10 cellular contexts compared by ENCODE assay signal in the genomic region with DNA sequence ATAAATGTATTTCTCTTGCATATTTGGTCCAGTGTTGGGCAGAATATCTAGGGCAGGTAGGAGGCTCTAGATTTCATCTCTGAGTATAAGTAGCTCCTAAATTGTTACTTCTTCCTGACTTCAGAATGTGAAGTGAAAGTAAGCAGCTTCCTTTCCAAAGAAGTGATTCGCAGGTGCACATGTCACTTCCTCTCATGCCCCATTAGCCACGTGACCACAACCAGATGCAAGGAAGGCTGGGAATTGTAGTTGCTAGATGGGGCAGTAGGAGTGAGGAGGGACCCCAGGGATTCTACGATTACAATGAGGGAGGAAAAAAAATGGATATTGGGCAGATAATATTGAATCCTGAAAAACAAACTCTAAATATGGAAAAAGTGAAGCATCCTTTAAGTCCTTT.
A peak's percentile ranks its signal among the peaks of the same experiment; 100 is the strongest.
DNase-seq lines count a peak whose midpoint lies in the region; ATAC-seq, FAIRE-seq and TF ChIP-seq lines count a peak whose summit lies in the region.
"Had no signal": no experiment of that assay in that cellular context is flagged by ENCODE, and none has a peak within 500 bp of the region (broad histone marks: within the 10 kb centered on the region; RNA-seq: fewer than 3 reads in every experiment).

No MANE protein-coding gene starts in this region.

- no peak overlapping the region for H2AFZ ChIP-seq in Karpas-422 (ENCODE audit: low read length)

- H3K36me3 Mint-ChIP-seq in activated naive CD8-positive, alpha-beta T cell treated with anti-CD3 and anti-CD28 coated beads, Interleukin-2, amount 10 ng/mL, durations not matched to agents 7 days and 5 days: no peaks in the 10 kb centered on the region
- no peaks in the 10 kb centered on the region for H3K36me3 Mint-ChIP-seq in activated T-helper 2 cell treated with anti-CD3 and anti-CD28 coated beads, Interferon-gamma antibody, Interleukin-2, Interleukin-4, amounts not matched to agents 10 μg/mL and 5 μg/mL and 100 μg/mL, durations not matched to agents 14 hours and 24 hours and 36 hours (ENCODE audit: low read depth)

- WGBS in spleen, 5 donors: 9 to 41% (median 14%) methylated on average over 3 of the region's 3 CpGs

- H3K9ac ChIP-seq in BLaER1 (no peak overlapping the region), Karpas-422 (ENCODE audit: low read length) (no peak overlapping the region)

- H3K9me3 ChIP-seq in BLaER1 (peaks cover 20% of the 10 kb centered on the region), Karpas-422 (ENCODE audit: low read length) (peaks cover 14% of the 10 kb centered on the region; the same call in 1 of the 2 replicates), spleen (peaks cover 0 to 22% (median 16%) of the 10 kb centered on the region in 8 donors)

- no peak for TF ChIP-seq POLR2A in spleen (IDR thresholded peaks at IDR 0.05)

- H3K4me1 ChIP-seq in BLaER1 (peaks cover 6% of the 10 kb centered on the region; the same call in 1 of the 2 replicates), Karpas-422 (ENCODE audit: low read length) (no peaks in the 10 kb centered on the region), spleen (no peaks in the 10 kb centered on the region)

- peak overlapping the region; percentile 53 for H3K4me3 Mint-ChIP-seq in activated naive CD8-positive, alpha-beta T cell treated with anti-CD3 and anti-CD28 coated beads, Interleukin-2, amount 10 ng/mL, durations not matched to agents 7 days and 5 days
- no peak overlapping the region for H3K4me3 Mint-ChIP-seq in activated T-helper 2 cell treated with anti-CD3 and anti-CD28 coated beads, Interferon-gamma antibody, Interleukin-2, Interleukin-4, amounts not matched to agents 10 μg/mL and 5 μg/mL and 100 μg/mL, durations not matched to agents 14 hours and 24 hours and 36 hours (ENCODE audit: low read depth)

- intact Hi-C loops in spleen (cut with DNase I; ENCODE audit: low total_unique reads): no loop called here
- intact Hi-C loops in activated T-helper 2 cell treated with anti-CD3 and anti-CD28 coated beads, Interferon-gamma antibody, Interleukin-2, Interleukin-4, amounts not matched to agents 10 μg/mL and 5 μg/mL and 100 μg/mL, durations not matched to agents 14 hours and 24 hours and 36 hours (cut with micrococcal nuclease): no loop called here

- H3K4me2 ChIP-seq in BLaER1: peak overlapping the region; percentile 14; the same call in 1 of the 2 replicates
- H3K4me2 ChIP-seq in Karpas-422 (ENCODE audit: low read depth, low read length, poor library complexity, severe bottlenecking): no peak overlapping the region

- no peak for FAIRE-seq in GM19239 (lab: Jason Lieb, UNC)
- FAIRE-seq: astrocyte had no signal

- H3K27me3 ChIP-seq in BLaER1: no peaks in the 10 kb centered on the region
- H3K27me3 ChIP-seq in Karpas-422 (ENCODE audit: low read length): no peaks in the 10 kb centered on the region
- H3K27me3 ChIP-seq in spleen (replicated peaks in 1 of 7): no peaks in the 10 kb centered on the region

- peaks cover 5% of the 10 kb centered on the region for H3K27me3 Mint-ChIP-seq in activated naive CD8-positive, alpha-beta T cell treated with anti-CD3 and anti-CD28 coated beads, Interleukin-2, amount 10 ng/mL, durations not matched to agents 7 days and 5 days
- no peaks in the 10 kb centered on the region for H3K27me3 Mint-ChIP-seq in activated T-helper 2 cell treated with anti-CD3 and anti-CD28 coated beads, Interferon-gamma antibody, Interleukin-2, Interleukin-4, amounts not matched to agents 10 μg/mL and 5 μg/mL and 100 μg/mL, durations not matched to agents 14 hours and 24 hours and 36 hours (ENCODE audit: low read depth)

- H3K4me3 ChIP-seq in BLaER1 (no peak overlapping the region; the same call in 1 of the 2 replicates), Karpas-422 (ENCODE audit: low read length) (no peak overlapping the region), spleen (peak overlapping the region in 1 of 8 donors; percentile 16)

- POLR2A ChIA-PET in activated naive CD8-positive, alpha-beta T cell treated with anti-CD3 and anti-CD28 coated beads, Interleukin-2, amount 10 ng/mL, durations not matched to agents 7 days and 5 days (lab: Charles Lee): no interaction called here

- H4K20me1 ChIP-seq in BLaER1: no peaks in the 10 kb centered on the region
- H4K20me1 ChIP-seq in Karpas-422 (ENCODE audit: insufficient read depth, low read depth, low read length): no peaks in the 10 kb centered on the region

- H3K27ac Mint-ChIP-seq in activated naive CD8-positive, alpha-beta T cell treated with anti-CD3 and anti-CD28 coated beads, Interleukin-2, amount 10 ng/mL, durations not matched to agents 7 days and 5 days: no peak overlapping the region
- no peak overlapping the region for H3K27ac Mint-ChIP-seq in activated T-helper 2 cell treated with anti-CD3 and anti-CD28 coated beads, Interferon-gamma antibody, Interleukin-2, Interleukin-4, amounts not matched to agents 10 μg/mL and 5 μg/mL and 100 μg/mL, durations not matched to agents 14 hours and 24 hours and 36 hours

- no peaks in the 10 kb centered on the region for H3K9me2 ChIP-seq in Karpas-422 (replicated peaks; ENCODE audit: insufficient read depth, low read length)

- ATAC-seq in activated naive CD8-positive, alpha-beta T cell treated with anti-CD3 and anti-CD28 coated beads, Interleukin-2, amount 10 ng/mL, durations not matched to agents 7 days and 5 days (ENCODE audit: low read depth): peak; percentile 88
- ATAC-seq: HCT116 had no signal

- H3K27ac ChIP-seq in BLaER1: no peak overlapping the region
- no peak overlapping the region for H3K27ac ChIP-seq in Karpas-422 (ENCODE audit: low read length)
- H3K27ac ChIP-seq in spleen: peak overlapping the region in 2 of 8 donors; percentile 8 to 48

- no peaks in the 10 kb centered on the region for H3K79me2 ChIP-seq in Karpas-422 (ENCODE audit: low read length)

- H3K36me3 ChIP-seq in BLaER1 (no peaks in the 10 kb centered on the region), Karpas-422 (ENCODE audit: insufficient read depth, low read length) (no peaks in the 10 kb centered on the region), spleen (no peaks in the 10 kb centered on the region)

- no peak for TF ChIP-seq CTCF in spleen (IDR thresholded peaks at IDR 0.05 in 8 of 11, conservative IDR thresholded peaks at IDR 0.05 in 3 of 11)

- H3K4me1 Mint-ChIP-seq in activated naive CD8-positive, alpha-beta T cell treated with anti-CD3 and anti-CD28 coated beads, Interleukin-2, amount 10 ng/mL, durations not matched to agents 7 days and 5 days: peaks cover 3% of the 10 kb centered on the region
- peaks cover 2% of the 10 kb centered on the region for H3K4me1 Mint-ChIP-seq in activated T-helper 2 cell treated with anti-CD3 and anti-CD28 coated beads, Interferon-gamma antibody, Interleukin-2, Interleukin-4, amounts not matched to agents 10 μg/mL and 5 μg/mL and 100 μg/mL, durations not matched to agents 14 hours and 24 hours and 36 hours (ENCODE audit: low read depth)

- peak; percentile 6 for DNase-seq in GM19239 (ENCODE audit: insufficient read length, low spot score)
- DNase-seq in Karpas-422: peak; percentile 58
- DNase-seq in activated naive CD8-positive, alpha-beta T cell treated with anti-CD3 and anti-CD28 coated beads, Interleukin-2, amount 10 ng/mL, durations not matched to agents 7 days and 5 days: no peak
- peak; percentile 66 for DNase-seq in spleen
- no peak for DNase-seq in T1000 (lab: John Stamatoyannopoulos, UW)
- no peak for DNase-seq in NCI-H1694 (lab: John Stamatoyannopoulos, UW)
- no peak for DNase-seq in activated T-helper 2 cell treated with anti-CD3 and anti-CD28 coated beads, Interferon-gamma antibody, Interleukin-2, Interleukin-4, amounts not matched to agents 10 μg/mL and 5 μg/mL and 100 μg/mL, durations not matched to agents 14 hours and 24 hours and 36 hours (ENCODE audit: low spot score)

- H3K9me3 Mint-ChIP-seq in activated naive CD8-positive, alpha-beta T cell treated with anti-CD3 and anti-CD28 coated beads, Interleukin-2, amount 10 ng/mL, durations not matched to agents 7 days and 5 days: peaks cover 7% of the 10 kb centered on the region
- no peaks in the 10 kb centered on the region for H3K9me3 Mint-ChIP-seq in activated T-helper 2 cell treated with anti-CD3 and anti-CD28 coated beads, Interferon-gamma antibody, Interleukin-2, Interleukin-4, amounts not matched to agents 10 μg/mL and 5 μg/mL and 100 μg/mL, durations not matched to agents 14 hours and 24 hours and 36 hours

Comparison
In these comparisons a context has a peak if more than half of its experiments do, and no peak if none do; other contexts are left out.
1. DNase-seq: peak in GM19239 (single experiment), Karpas-422 (single experiment) and spleen (single experiment); none in activated naive CD8-positive, alpha-beta T cell treated with anti-CD3 and anti-CD28 coated beads, Interleukin-2, amount 10 ng/mL, durations not matched to agents 7 days and 5 days (single experiment), T1000 (single experiment), NCI-H1694 (single experiment) and activated T-helper 2 cell treated with anti-CD3 and anti-CD28 coated beads, Interferon-gamma antibody, Interleukin-2, Interleukin-4, amounts not matched to agents 10 μg/mL and 5 μg/mL and 100 μg/mL, durations not matched to agents 14 hours and 24 hours and 36 hours (single experiment).